Comparison of ENCODE assay signal across 13 cellular contexts in the genomic region with DNA sequence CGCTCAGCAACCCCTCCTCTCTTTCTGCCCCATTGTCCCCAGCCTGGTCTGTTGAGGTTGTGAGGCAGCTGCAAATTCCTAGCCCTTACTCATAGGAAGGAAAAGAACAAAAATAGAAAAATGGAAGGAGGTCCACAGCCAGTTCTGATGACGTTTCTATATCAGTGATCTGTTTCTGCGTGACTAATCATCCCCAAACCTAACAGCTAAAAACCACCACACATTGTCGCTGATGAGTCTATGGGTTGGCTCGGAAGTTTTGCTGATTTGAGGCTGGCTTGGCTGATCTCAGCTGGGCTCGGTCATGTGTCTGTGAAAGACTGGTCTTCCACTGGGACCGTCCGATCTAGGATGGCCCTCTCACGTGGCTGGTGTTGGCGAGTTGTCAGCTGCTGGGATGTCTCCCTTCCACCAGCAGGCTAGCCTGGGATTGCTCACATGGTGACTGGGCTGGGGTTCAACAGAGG.
DNase-seq lines count a peak whose midpoint lies in the region; ATAC-seq, FAIRE-seq and TF ChIP-seq lines count a peak whose summit lies in the region.
"Had no signal": no experiment of that assay in that cellular context is flagged by ENCODE, and none has a peak within 500 bp of the region (broad histone marks: within the 10 kb centered on the region; RNA-seq: fewer than 3 reads in every experiment).

No MANE protein-coding gene starts in this region.

- H3K4me3 ChIP-seq in astrocyte (ENCODE audit: insufficient read depth, low read depth, low read length): no peak overlapping the region
- no peak overlapping the region for H3K4me3 ChIP-seq in kidney (ENCODE audit: low read length in 2 of 2)
- no peak overlapping the region for H3K4me3 ChIP-seq in upper lobe of right lung

- H4K20me1 ChIP-seq in astrocyte (ENCODE audit: insufficient read depth, low read length): no peaks in the 10 kb centered on the region

- no peak for DNase-seq in activated CD4-positive, CD25-positive, alpha-beta regulatory T cell (lab: John Stamatoyannopoulos, UW)
- DNase-seq in astrocyte (ENCODE audit: low read depth): peak; percentile 99
- peak; percentile 81 for DNase-seq in kidney
- no peak for DNase-seq in upper lobe of right lung
- no peak for DNase-seq in pons (ENCODE audit: low spot score)
- DNase-seq in nephron progenitor cell: no peak
- DNase-seq: activated gamma-delta T cell, NCI-H524 had no signal

- H3K27me3 ChIP-seq in astrocyte (ENCODE audit: insufficient read depth, low read length) (no peaks in the 10 kb centered on the region), upper lobe of right lung (no peaks in the 10 kb centered on the region)

- no peaks in the 10 kb centered on the region for H3K79me2 ChIP-seq in astrocyte (ENCODE audit: insufficient read depth, low read length)

- H3K4me1 ChIP-seq in astrocyte (ENCODE audit: insufficient read depth, low read length) (peaks cover 37% of the 10 kb centered on the region), kidney (ENCODE audit: control insufficient read depth in 1 of 2, insufficient read depth in 1 of 2, low read depth in 1 of 2, low read length in 2 of 2) (no peaks in the 10 kb centered on the region), upper lobe of right lung (no peaks in the 10 kb centered on the region)

- peak overlapping the region; percentile 57 for H3K4me2 ChIP-seq in astrocyte (ENCODE audit: low read length)

- H2AFZ ChIP-seq in astrocyte (ENCODE audit: low read depth, low read length): peak overlapping the region; percentile 41

- peak overlapping the region; percentile 75 for H3K9ac ChIP-seq in astrocyte (ENCODE audit: low read length)
- H3K9ac ChIP-seq in kidney (ENCODE audit: low read length in 2 of 2): no peak overlapping the region

- H3K9me3 Mint-ChIP-seq in astrocyte (ENCODE audit: unreplicated experiment) (peaks cover 2% of the 10 kb centered on the region), nephron progenitor cell (peaks cover 2% of the 10 kb centered on the region)

- H3K36me3 ChIP-seq in astrocyte (ENCODE audit: insufficient read depth, low read length) (no peaks in the 10 kb centered on the region), kidney (ENCODE audit: control insufficient read depth in 1 of 2, insufficient read depth in 2 of 2, low read length in 2 of 2) (no peaks in the 10 kb centered on the region), upper lobe of right lung (no peaks in the 10 kb centered on the region)

- H3K36me3 Mint-ChIP-seq in astrocyte (ENCODE audit: low read depth, unreplicated experiment) (peaks cover 3% of the 10 kb centered on the region), nephron progenitor cell (ENCODE audit: low read depth) (no peaks in the 10 kb centered on the region)
- H3K36me3 Mint-ChIP-seq: memory B cell had no signal

- H3K9me3 ChIP-seq in astrocyte (ENCODE audit: insufficient read depth, low read depth, low read length) (peaks cover 3% of the 10 kb centered on the region), kidney (ENCODE audit: control insufficient read depth in 1 of 2, low read length in 2 of 2) (no peaks in the 10 kb centered on the region), upper lobe of right lung (no peaks in the 10 kb centered on the region)

- FAIRE-seq in astrocyte (lab: Jason Lieb, UNC) (peak; percentile 99), kidney (lab: Jason Lieb, UNC) (no peak)
- FAIRE-seq: A204.1 had no signal

- H3K4me1 Mint-ChIP-seq in astrocyte (ENCODE audit: low read depth, unreplicated experiment) (peaks cover 31% of the 10 kb centered on the region), nephron progenitor cell (peaks cover 44% of the 10 kb centered on the region)

- TF ChIP-seq CTCF in astrocyte (IDR thresholded peaks at IDR 0.05; ENCODE audit: insufficient read depth, low read depth, low read length) (no peak), kidney (IDR thresholded peaks at IDR 0.05; ENCODE audit: borderline replicate concordance, extremely low read depth, insufficient read depth) (no peak), upper lobe of right lung (IDR thresholded peaks at IDR 0.05) (no peak), nephron progenitor cell (IDR thresholded peaks at IDR 0.05) (no peak)

- intact Hi-C loops in kidney (cut with DNase I): no loop called here
- intact Hi-C loops in upper lobe of right lung (cut with DNase I): no loop called here

- ATAC-seq in activated CD4-positive, CD25-positive, alpha-beta regulatory T cell treated with anti-CD3 and anti-CD28 coated beads, Interleukin-2, amount 50 U/mL, for 24 hours: peak; percentile 45 to 48
- ATAC-seq in upper lobe of right lung (peak; percentile 25), HG03520 (IDR thresholded peaks at IDR 0.05; ENCODE audit: unreplicated experiment) (no peak)
- ATAC-seq: HCT116 had no signal

- H3K27me3 Mint-ChIP-seq in astrocyte (ENCODE audit: low read depth, unreplicated experiment) (no peaks in the 10 kb centered on the region), nephron progenitor cell (ENCODE audit: low read depth, poor library complexity) (peaks cover 14% of the 10 kb centered on the region)

- H3K27ac Mint-ChIP-seq in astrocyte (ENCODE audit: unreplicated experiment): peak overlapping the region; percentile 93
- H3K27ac Mint-ChIP-seq in nephron progenitor cell: no peak overlapping the region
- H3K27ac Mint-ChIP-seq: memory B cell had no signal

- peak overlapping the region; percentile 93 for H3K27ac ChIP-seq in astrocyte (ENCODE audit: low read depth, low read length)
- no peak overlapping the region for H3K27ac ChIP-seq in kidney (ENCODE audit: low read depth in 2 of 2, low read length in 2 of 2)
- H3K27ac ChIP-seq in upper lobe of right lung: no peak overlapping the region

- H3K4me3 Mint-ChIP-seq in astrocyte (ENCODE audit: unreplicated experiment) (no peak overlapping the region), nephron progenitor cell (no peak overlapping the region)
- H3K4me3 Mint-ChIP-seq: memory B cell had no signal

Comparison
In these comparisons a context has a peak if more than half of its experiments do, and no peak if none do; other contexts are left out.
1. DNase-seq: peak in astrocyte (single experiment) and kidney (single experiment); none in activated CD4-positive, CD25-positive, alpha-beta regulatory T cell (0 of 4), upper lobe of right lung (single experiment), pons (single experiment) and nephron progenitor cell (single experiment).